In genomic region chr3:169308654-169309325, GRCh38 we compare ENCODE assay signal across 29 cellular contexts.
"Had no signal": no experiment of that assay in that cellular context is flagged by ENCODE, and none has a peak within 500 bp of the region (broad histone marks: within the 10 kb centered on the region; RNA-seq: fewer than 3 reads in every experiment).

No MANE protein-coding gene starts in this region.

- H3K4me3 Mint-ChIP-seq: activated B cell treated with CpG ODN at 0.5 μM for 24 hours; activated naive CD4-positive, alpha-beta T cell treated with anti-CD3 and anti-CD28 coated beads, Interleukin-2, amount 50 U/mL, for 24 hours; activated naive CD8-positive, alpha-beta T cell treated with anti-CD3 and anti-CD28 coated beads, Interleukin-2, amount 50 U/mL, for 24 hours; activated T-cell treated with anti-CD3 and anti-CD28 coated beads, Interleukin-2, amount 50 U/mL, for 24 hours; activated T-helper 17 cell treated with anti-CD3 and anti-CD28 coated beads, Interleukin-2, amount 50 U/mL, for 72 hours; natural killer cell; neural progenitor cell; stimulated activated effector memory CD8-positive, alpha-beta T cell treated with anti-CD3 and anti-CD28 coated beads, Interleukin-12 subunit alpha, Interleukin-12 subunit beta, amount 100 ng/mL, for 72 hours; stimulated activated naive CD8-positive, alpha-beta T cell treated with anti-CD3 and anti-CD28 coated beads, Interleukin-15, Interleukin-2, amounts not matched to agents 100 ng/mL and 50 ng/mL, for 24 hours; T-helper 2 cell treated with Interferon-gamma antibody and Interleukin-4, amounts not matched to agents 5 μg/mL and 100 μg/mL, for 36 hours had no signal

- H3K9me3 Mint-ChIP-seq: activated B cell treated with CpG ODN at 0.5 μM for 24 hours; activated naive CD4-positive, alpha-beta T cell treated with anti-CD3 and anti-CD28 coated beads, Interleukin-2, amount 50 U/mL, for 24 hours; activated naive CD8-positive, alpha-beta T cell treated with anti-CD3 and anti-CD28 coated beads, Interleukin-2, amount 50 U/mL, for 24 hours; activated T-cell treated with anti-CD3 and anti-CD28 coated beads, Interleukin-2, amount 50 U/mL, for 24 hours; activated T-helper 17 cell treated with anti-CD3 and anti-CD28 coated beads, Interleukin-2, amount 50 U/mL, for 72 hours; natural killer cell; neural progenitor cell; stimulated activated naive CD8-positive, alpha-beta T cell treated with anti-CD3 and anti-CD28 coated beads, Interleukin-15, Interleukin-2, amounts not matched to agents 100 ng/mL and 50 ng/mL, for 24 hours; T-helper 2 cell treated with Interferon-gamma antibody and Interleukin-4, amounts not matched to agents 5 μg/mL and 100 μg/mL, for 36 hours had no signal

- H3K27ac ChIP-seq: dorsolateral prefrontal cortex, neural progenitor cell, parathyroid adenoma, psoas muscle, sigmoid colon, thoracic aorta had no signal

- H3K27me3 Mint-ChIP-seq: activated B cell treated with CpG ODN at 0.5 μM for 24 hours; activated naive CD8-positive, alpha-beta T cell treated with anti-CD3 and anti-CD28 coated beads, Interleukin-2, amount 50 U/mL, for 24 hours; activated T-cell treated with anti-CD3 and anti-CD28 coated beads, Interleukin-2, amount 50 U/mL, for 24 hours; activated T-helper 17 cell treated with anti-CD3 and anti-CD28 coated beads, Interleukin-2, amount 50 U/mL, for 72 hours; stimulated activated naive CD8-positive, alpha-beta T cell treated with anti-CD3 and anti-CD28 coated beads, Interleukin-15, Interleukin-2, amounts not matched to agents 100 ng/mL and 50 ng/mL, for 24 hours had no signal

- H3K9ac ChIP-seq: neural progenitor cell, parathyroid adenoma had no signal

- H3K9me3 ChIP-seq: body of pancreas, psoas muscle, sigmoid colon, thoracic aorta had no signal

- DNase-seq: activated B cell treated with CpG ODN at 0.5 μM for 24 hours; activated CD8-positive, alpha-beta memory T cell treated with anti-CD3 and anti-CD28 coated beads for 24 hours; activated gamma-delta T cell treated with Interleukin-2 at 50 U/mL for 16 hours; activated naive CD8-positive, alpha-beta T cell treated with anti-CD3 and anti-CD28 coated beads, Interleukin-2, amount 50 U/mL, for 24 hours; activated T-cell treated with anti-CD3 and anti-CD28 coated beads, Interleukin-2, amount 50 U/mL, for 24 hours; body of pancreas; dorsolateral prefrontal cortex; effector memory CD4-positive, alpha-beta T cell; foreskin fibroblast; head of caudate nucleus; hippocampal formation; kidney; mesenchymal stem cell; natural killer cell; occipital lobe; psoas muscle; sigmoid colon; small intestine; stimulated activated CD4-positive, alpha-beta T cell treated with anti-CD3 and anti-CD28 coated beads, Interleukin-4, amount 100 ng/mL, for 24 hours; T-helper 1 cell; trophoblast cell had no signal

- ATAC-seq: activated naive CD8-positive, alpha-beta T cell treated with anti-CD3 and anti-CD28 coated beads, Interleukin-2, amount 50 U/mL, for 24 hours; activated T-helper 17 cell treated with anti-CD3 and anti-CD28 coated beads, Interleukin-2, amount 50 U/mL, for 72 hours; body of pancreas; natural killer cell; psoas muscle; stimulated activated effector memory CD8-positive, alpha-beta T cell treated with anti-CD3 and anti-CD28 coated beads, Interleukin-12 subunit alpha, Interleukin-12 subunit beta, amount 100 ng/mL, for 72 hours had no signal

- H3K27me3 ChIP-seq: body of pancreas, neural progenitor cell, sigmoid colon had no signal

- H3K36me3 ChIP-seq: neural progenitor cell, sigmoid colon, thoracic aorta had no signal

- H3K4me1 ChIP-seq: parathyroid adenoma, psoas muscle, sigmoid colon had no signal

- H3K4me1 Mint-ChIP-seq: activated B cell treated with CpG ODN at 0.5 μM for 24 hours; activated naive CD4-positive, alpha-beta T cell treated with anti-CD3 and anti-CD28 coated beads, Interleukin-2, amount 50 U/mL, for 24 hours; activated naive CD8-positive, alpha-beta T cell treated with anti-CD3 and anti-CD28 coated beads, Interleukin-2, amount 50 U/mL, for 24 hours; activated T-helper 17 cell treated with anti-CD3 and anti-CD28 coated beads, Interleukin-2, amount 50 U/mL, for 72 hours; natural killer cell; stimulated activated effector memory CD8-positive, alpha-beta T cell treated with anti-CD3 and anti-CD28 coated beads, Interleukin-12 subunit alpha, Interleukin-12 subunit beta, amount 100 ng/mL, for 72 hours had no signal

- H3K4me3 ChIP-seq: body of pancreas, dorsolateral prefrontal cortex, neural progenitor cell, psoas muscle, sigmoid colon, thoracic aorta had no signal

- H3K27ac Mint-ChIP-seq: activated B cell treated with CpG ODN at 0.5 μM for 24 hours; activated naive CD4-positive, alpha-beta T cell treated with anti-CD3 and anti-CD28 coated beads, Interleukin-2, amount 50 U/mL, for 24 hours; activated naive CD8-positive, alpha-beta T cell treated with anti-CD3 and anti-CD28 coated beads, Interleukin-2, amount 50 U/mL, for 24 hours; activated T-cell treated with anti-CD3 and anti-CD28 coated beads, Interleukin-2, amount 50 U/mL, for 24 hours; activated T-helper 17 cell treated with anti-CD3 and anti-CD28 coated beads, Interleukin-2, amount 50 U/mL, for 72 hours; natural killer cell; neural progenitor cell; stimulated activated effector memory CD8-positive, alpha-beta T cell treated with anti-CD3 and anti-CD28 coated beads, Interleukin-12 subunit alpha, Interleukin-12 subunit beta, amount 100 ng/mL, for 72 hours; stimulated activated naive CD8-positive, alpha-beta T cell treated with anti-CD3 and anti-CD28 coated beads, Interleukin-15, Interleukin-2, amounts not matched to agents 100 ng/mL and 50 ng/mL, for 24 hours; T-helper 2 cell treated with Interferon-gamma antibody and Interleukin-4, amounts not matched to agents 5 μg/mL and 100 μg/mL, for 36 hours had no signal

- H3K36me3 Mint-ChIP-seq: activated naive CD4-positive, alpha-beta T cell treated with anti-CD3 and anti-CD28 coated beads, Interleukin-2, amount 50 U/mL, for 24 hours; natural killer cell; neural progenitor cell; stimulated activated effector memory CD8-positive, alpha-beta T cell treated with anti-CD3 and anti-CD28 coated beads, Interleukin-12 subunit alpha, Interleukin-12 subunit beta, amount 100 ng/mL, for 72 hours had no signal
